ENCODE assay signal across 23 cellular contexts in genomic region chr4:155005395-155006087, GRCh38.
DNase-seq lines count a peak whose midpoint lies in the region; ATAC-seq, FAIRE-seq and TF ChIP-seq lines count a peak whose summit lies in the region.
"Had no signal": no experiment of that assay in that cellular context is flagged by ENCODE, and none has a peak within 500 bp of the region (broad histone marks: within the 10 kb centered on the region; RNA-seq: fewer than 3 reads in every experiment).

No MANE protein-coding gene starts in this region.

- peak; percentile 16 for DNase-seq in H54 (ENCODE audit: insufficient read length, low spot score)
- peak; percentile 29 for DNase-seq in T1000 (lab: John Stamatoyannopoulos, UW)
- DNase-seq in fibroblast of lung (ENCODE audit: low read depth in 2 of 2): peak; percentile 71 to 72
- DNase-seq in renal cortical epithelial cell (ENCODE audit: low read depth): peak; percentile 88
- no peak for DNase-seq in GM19238 (ENCODE audit: insufficient read length, low spot score)
- DNase-seq in ascending aorta (ENCODE audit: low spot score in 2 of 2): no peak
- DNase-seq: activated CD4-positive, alpha-beta T cell treated with anti-CD3 and anti-CD28 coated beads for 36 hours; activated T-cell treated with anti-CD3 and anti-CD28 coated beads, Interleukin-2, amount 50 U/mL, for 1 hour; cerebellar nuclear complex; DND-41; GOT3; kidney; mucosa of descending colon; MV-4-11; NCI-H748 treated with DMSO at 0.1 percent for 48 hours; nucleus accumbens had no signal

- H3K4me2 ChIP-seq in fibroblast of lung (ENCODE audit: extremely low read depth, insufficient read depth, low read length): no peak overlapping the region
- H3K4me2 ChIP-seq: BLaER1 had no signal

- H3K4me3 ChIP-seq in fibroblast of lung (replicated peaks in 1 of 4; ENCODE audit: control extremely low read depth in 1 of 4, insufficient read depth in 1 of 4, low read depth in 3 of 4, low read length in 4 of 4): no peak overlapping the region
- no peak overlapping the region for H3K4me3 ChIP-seq in ascending aorta
- H3K4me3 ChIP-seq: BLaER1, mucosa of descending colon, thoracic aorta had no signal

- no peak for ATAC-seq in HG02798 (IDR thresholded peaks at IDR 0.05; ENCODE audit: poor library complexity, unreplicated experiment)
- no peak for ATAC-seq in GM21367 (IDR thresholded peaks at IDR 0.05; ENCODE audit: unreplicated experiment)
- ATAC-seq: activated CD4-positive, alpha-beta T cell treated with anti-CD3 and anti-CD28 coated beads for 36 hours; activated naive CD4-positive, alpha-beta T cell treated with anti-CD3 and anti-CD28 coated beads, Interleukin-2, amount 50 U/mL, for 72 hours; mucosa of descending colon; sciatic nerve had no signal

- H2AFZ ChIP-seq in fibroblast of lung (ENCODE audit: low read length): no peak overlapping the region

- no peaks in the 10 kb centered on the region for H3K27me3 ChIP-seq in fibroblast of lung (ENCODE audit: control insufficient read depth, insufficient read depth, low read length)
- no peaks in the 10 kb centered on the region for H3K27me3 ChIP-seq in ascending aorta
- H3K27me3 ChIP-seq: BLaER1 had no signal

- H3K4me1 ChIP-seq in fibroblast of lung (ENCODE audit: control insufficient read depth, extremely low read depth, insufficient read depth, low read length): no peaks in the 10 kb centered on the region
- no peaks in the 10 kb centered on the region for H3K4me1 ChIP-seq in ascending aorta
- H3K4me1 ChIP-seq: BLaER1 had no signal

- no peaks in the 10 kb centered on the region for H3K9me3 ChIP-seq in fibroblast of lung (ENCODE audit: control insufficient read depth, insufficient read depth, low read depth, low read length)
- H3K9me3 ChIP-seq in ascending aorta: no peaks in the 10 kb centered on the region
- H3K9me3 ChIP-seq: BLaER1, mucosa of descending colon, thoracic aorta had no signal

- TF ChIP-seq CTCF in fibroblast of lung (conservative IDR thresholded peaks at IDR 0.05 in 1 of 2, IDR thresholded peaks at IDR 0.05 in 1 of 2; ENCODE audit: low read depth in 1 of 2, low read length in 2 of 2) (no peak), ascending aorta (IDR thresholded peaks at IDR 0.05) (no peak)

- intact Hi-C loops in ascending aorta (cut with DNase I): no loop called here

- H3K9ac ChIP-seq in fibroblast of lung (ENCODE audit: insufficient read depth, low read length): no peak overlapping the region
- H3K9ac ChIP-seq: BLaER1 had no signal

- H3K27ac ChIP-seq in fibroblast of lung (ENCODE audit: insufficient read depth, low read length) (no peak overlapping the region), ascending aorta (no peak overlapping the region)
- H3K27ac ChIP-seq: BLaER1, thoracic aorta had no signal

- TF ChIP-seq POLR2A in H54 (IDR thresholded peaks at IDR 0.05; ENCODE audit: low read depth, low read length): no peak

- H4K20me1 ChIP-seq in fibroblast of lung (ENCODE audit: control insufficient read depth, extremely low read depth, insufficient read depth, low read length): no peaks in the 10 kb centered on the region
- H4K20me1 ChIP-seq: BLaER1 had no signal

- no peak for FAIRE-seq in H54 (lab: Jason Lieb, UNC)
- FAIRE-seq: endometrium, kidney had no signal

- H3K36me3 ChIP-seq in fibroblast of lung (ENCODE audit: control insufficient read depth, insufficient read depth, low read length) (no peaks in the 10 kb centered on the region), ascending aorta (no peaks in the 10 kb centered on the region)
- H3K36me3 ChIP-seq: BLaER1, thoracic aorta had no signal

- H3K79me2 ChIP-seq in fibroblast of lung (ENCODE audit: control insufficient read depth, insufficient read depth, low read length): no peaks in the 10 kb centered on the region

Comparison
In these comparisons a context has a peak if more than half of its experiments do, and no peak if none do; other contexts are left out.
1. DNase-seq: peak in H54 (single experiment), T1000 (single experiment), fibroblast of lung (2 of 2) and renal cortical epithelial cell (single experiment); none in GM19238 (single experiment) and ascending aorta (0 of 2).